8 cellular contexts compared by ENCODE assay signal in the genomic region with DNA sequence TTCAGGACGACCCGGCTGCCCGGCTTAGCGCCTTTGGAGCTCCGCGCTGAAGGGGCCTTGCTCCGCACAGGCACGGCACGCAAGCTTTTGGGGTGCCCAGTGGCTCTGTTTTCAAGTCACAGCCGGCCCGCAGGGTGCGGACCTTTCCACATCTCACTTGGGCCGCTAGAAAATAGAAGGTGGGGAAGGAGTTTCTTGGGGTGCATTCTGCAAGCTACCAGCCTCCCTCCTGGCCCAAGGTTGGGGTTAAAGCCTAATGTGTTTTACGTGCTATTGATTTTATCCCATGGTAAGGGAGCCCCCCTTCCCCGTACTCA. TPM values are rescaled to one million over a fixed set of nuclear protein-coding genes. Genes with fewer than 3 reads are reported as not detected.
DNase-seq lines count a peak whose midpoint lies in the region; ATAC-seq, FAIRE-seq and TF ChIP-seq lines count a peak whose summit lies in the region.

No MANE protein-coding gene starts in this region.

- H3K4me3 ChIP-seq in A549 = peak overlapping the region; percentile 72
- H3K4me3 ChIP-seq in PC-9 = peak overlapping the region; percentile 96
- peak overlapping the region; percentile 98 for H3K4me3 ChIP-seq in ovary

- no peaks in the 10 kb centered on the region for H3K9me2 ChIP-seq in PC-9 (ENCODE audit: insufficient read depth)

- no peak for TF ChIP-seq RAD21 in A549 (conservative IDR thresholded peaks at IDR 0.05 in 1 of 2, IDR thresholded peaks at IDR 0.05 in 1 of 2)

- H3F3A ChIP-seq in PC-9 (ENCODE audit: insufficient read depth, low read depth) = peaks cover 13% of the 10 kb centered on the region; the same call in 1 of the 2 replicates

- 0% methylated on average over 15 of the region's 15 CpGs for WGBS in A549 (ENCODE audit: missing lambda C conversion rate)
- 0 to 1% (median 0%) methylated on average over 9 to 15 of the region's 15 CpGs for WGBS in ovary, 3 donors

- ATAC-seq in A549 (peak; percentile 69 to 81), GM21367 (IDR thresholded peaks at IDR 0.05; ENCODE audit: unreplicated experiment) (peak; percentile 24)

- POLR2A ChIA-PET in A549 (lab: Yijun Ruan, JAX) = interaction anchor here (0.5 to 1.6 kb wide), 6 partner anchors 16 to 150 kb away, joined by 3 to 10 read pairs (median 4); a partner anchor contains a TSS
- POLR2A ChIA-PET in PC-9 (lab: Charles Lee; ENCODE audit: unreplicated experiment) = interaction anchor here (0.6 to 0.9 kb wide), 2 partner anchors 21 to 115 kb away, joined by 3 read pairs; no protein-coding TSS in a partner anchor

- H4K20me1 ChIP-seq in PC-9 (ENCODE audit: insufficient read depth) = no peaks in the 10 kb centered on the region

- peaks cover 8% of the 10 kb centered on the region for H3K4me1 ChIP-seq in A549
- H3K4me1 ChIP-seq in PC-9 (replicated peaks; ENCODE audit: insufficient read depth) = peaks cover 30% of the 10 kb centered on the region
- peaks cover 13% of the 10 kb centered on the region for H3K4me1 ChIP-seq in ovary (ENCODE audit: insufficient read depth)

- TF ChIP-seq EP300 in A549 (IDR thresholded peaks at IDR 0.05) (no peak), ovary (IDR thresholded peaks at IDR 0.05) (no peak)

- peaks cover 46% of the 10 kb centered on the region for H3K79me2 ChIP-seq in PC-9 (ENCODE audit: low read depth)

- no peak for TF ChIP-seq POLR2A in A549 (IDR thresholded peaks at IDR 0.05; ENCODE audit: low read length)
- no peak for TF ChIP-seq POLR2A in ovary (IDR thresholded peaks at IDR 0.05)

- intact Hi-C loops in PC-9 (cut with micrococcal nuclease; ENCODE audit: unreplicated experiment) (no loop called here), ovary (cut with DNase I) (no loop called here)

- H3K36me3 ChIP-seq in PC-9 (ENCODE audit: low read depth) (peaks cover 7% of the 10 kb centered on the region; the same call in 1 of the 2 replicates), ovary (no peaks in the 10 kb centered on the region)

- H3K27ac ChIP-seq in A549 (peak overlapping the region; percentile 94 to 95), PC-9 (peak overlapping the region; percentile 64), epithelial cell of prostate (peak overlapping the region; percentile 78), ovary (peak overlapping the region; percentile 74 to 77)

- no peak for FAIRE-seq in A549 (lab: Jason Lieb, UNC)

- DNase-seq in A549 (ENCODE audit: low read depth in 1 of 2, low spot score in 1 of 2) (no peak), PC-9 (no peak), epithelial cell of prostate (ENCODE audit: low read depth, low spot score) (no peak), ovary (no peak), NCI-H446 treated with DMSO at 0.1 percent for 48 hours (lab: John Stamatoyannopoulos, UW) (no peak)
- no peak for DNase-seq in activated effector memory CD4-positive, alpha-beta T cell treated with Interleukin-2 at 50 U/mL for 16 hours
- DNase-seq in stimulated activated CD8-positive, alpha-beta memory T cell treated with anti-CD3 and anti-CD28 coated beads, Interleukin-4, amount 100 ng/mL, for 48 hours = no peak

- no peaks in the 10 kb centered on the region for H3K27me3 ChIP-seq in PC-9 (ENCODE audit: insufficient read depth, low read depth)
- H3K27me3 ChIP-seq in ovary = no peaks in the 10 kb centered on the region

- TF ChIP-seq CTCF in A549 (IDR thresholded peaks at IDR 0.05) (no peak), PC-9 (conservative IDR thresholded peaks at IDR 0.05) (no peak), ovary (IDR thresholded peaks at IDR 0.05) (no peak)

- H2AFZ ChIP-seq in PC-9 = peak overlapping the region; percentile 100

- CTCF ChIA-PET in A549 (lab: Yijun Ruan, JAX) = interaction anchor here (1.0 kb wide), 2 partner anchors 12 to 29 kb away, joined by 3 read pairs; no protein-coding TSS in a partner anchor
- CTCF ChIA-PET in PC-9 (lab: Charles Lee) = no interaction called here

- H3K9me3 ChIP-seq in A549 (no peaks in the 10 kb centered on the region), PC-9 (ENCODE audit: insufficient read depth, low read depth) (no peaks in the 10 kb centered on the region), ovary (no peaks in the 10 kb centered on the region)

- H3K4me2 ChIP-seq in A549 (peak overlapping the region; percentile 84), PC-9 (peak overlapping the region; percentile 95)

- no TSS peak for BruUV-seq in PC-9 (replicated peaks; lab: Mats Ljungman, UMichigan)

TF ChIP-seq in A549, 52 proteins besides CTCF, POLR2A, EP300 and RAD21:
- TF ChIP-seq PHF8 (IDR thresholded peaks at IDR 0.05; ENCODE audit: borderline replicate concordance, low read depth) (0 out of 2 replicates have a peak, but pooled peaks have one; percentile 30), NPAS2 (CRISPR knock-in tag; IDR thresholded peaks at IDR 0.05; ENCODE audit: borderline replicate concordance) (no peak), EHF (CRISPR knock-in tag; IDR thresholded peaks at IDR 0.05) (no peak)

RNA-seq across cellular contexts. Expression of a gene that starts 0.6 kb away (rescaled TPM):
- polyA plus RNA-seq in A549 (2011; rRNA removed) (15.7 and 18.8 TPM in 2 replicates), A549 (2017; fragmentation: RNase III; extraction: RNeasy Plus Mini Kit Qiagen cat#74134 plus additional on column Dnase treatment) (10.7 to 12.6 TPM (median 12.1 TPM) in 3 replicates), ovary (10 to 100 TPM; 11.0 to 19.5 TPM)
- polyA plus RNA-seq in A549 (2012; cell fraction: cytosol; rRNA removed) = 5.2 and 5.4 TPM in 2 replicates
- 2.5 and 4.4 TPM in 2 replicates for polyA plus RNA-seq in A549 (2012; cell fraction: nucleus; rRNA removed)
- polyA minus RNA-seq in A549 (2011; rRNA and poly(A)+ RNA removed) = 20.5 and 21.2 TPM in 2 replicates
- total RNA-seq in PC-9 (2021) (28.4 and 30.6 TPM in 2 replicates), ovary (10 to 100 TPM; 10.0 to 18.5 (median 14.8) TPM)

RNA-seq across cellular contexts. Expression of a gene that starts 0.6 kb away (rescaled TPM):
- polyA plus RNA-seq in A549 (2011; rRNA removed) (22.6 and 32.3 TPM in 2 replicates), A549 (2017; fragmentation: RNase III; extraction: RNeasy Plus Mini Kit Qiagen cat#74134 plus additional on column Dnase treatment) (21.9 to 25.0 TPM (median 23.5 TPM) in 3 replicates), ovary (10 to 100 TPM in 1 of 2 donors, 1 to 10 TPM in 1; 8.6 to 13.0 TPM)
- polyA plus RNA-seq in A549 (2012; cell fraction: cytosol; rRNA removed) = 12.0 and 17.1 TPM in 2 replicates
- polyA plus RNA-seq in A549 (2012; cell fraction: nucleus; rRNA removed) = 2.8 and 5.1 TPM in 2 replicates
- polyA minus RNA-seq in A549 (2011; rRNA and poly(A)+ RNA removed) = 2.4 TPM in 2 replicates
- total RNA-seq in PC-9 (2021) (27.5 and 34.7 TPM in 2 replicates), ovary (10 to 100 TPM in 6 of 7 donors, 1 to 10 TPM in 1; 9.9 to 17.7 (median 15.1) TPM)
